In genomic region chr6:147088861-147089260, GRCh38 we compare ENCODE assay signal across 28 cellular contexts.
"Had no signal": no experiment of that assay in that cellular context is flagged by ENCODE, and none has a peak within 500 bp of the region (broad histone marks: within the 10 kb centered on the region; RNA-seq: fewer than 3 reads in every experiment).

No MANE protein-coding gene starts in this region.

- H3K36me3 ChIP-seq: colonic mucosa, esophagus squamous epithelium, gastrocnemius medialis, heart left ventricle, left lung, lower lobe of right lung had no signal

- H3K4me2 ChIP-seq: hepatocyte had no signal

- H3K4me3 Mint-ChIP-seq: immature natural killer cell, mesothelial cell of epicardium, naive B cell had no signal

- H3K79me2 ChIP-seq: hepatocyte had no signal

- H3K4me1 ChIP-seq: colonic mucosa, esophagus squamous epithelium, gastrocnemius medialis, heart left ventricle, left lung, lower lobe of right lung had no signal

- H3K27me3 ChIP-seq: colonic mucosa, dorsolateral prefrontal cortex, esophagus squamous epithelium, gastrocnemius medialis, heart left ventricle, hepatocyte, left lung had no signal

- H3K4me3 ChIP-seq: colonic mucosa, dorsolateral prefrontal cortex, esophagus squamous epithelium, gastrocnemius medialis, heart left ventricle, hepatocyte, left lung, lower lobe of right lung, mucosa of descending colon had no signal

- H3K27me3 Mint-ChIP-seq: naive B cell had no signal

- H3K27ac ChIP-seq: colonic mucosa, epithelial cell of prostate, esophagus squamous epithelium, gastrocnemius medialis, heart left ventricle, hepatocyte, left lung, lower lobe of right lung had no signal

- H3K27ac Mint-ChIP-seq: immature natural killer cell, mesothelial cell of epicardium, naive B cell had no signal

- ATAC-seq: esophagus mucosa, gastrocnemius medialis, heart left ventricle, left colon, left lung, left ventricle myocardium superior, lower lobe of right lung, mucosa of descending colon had no signal

- H3K9me3 ChIP-seq: colonic mucosa had no signal

- FAIRE-seq: endometrium, kidney had no signal

- H3K4me1 Mint-ChIP-seq: immature natural killer cell, mesothelial cell of epicardium, naive B cell had no signal

- DNase-seq: colonic mucosa; dermis blood vessel endothelial cell; dorsolateral prefrontal cortex; effector CD4-positive, alpha-beta T cell; effector memory CD4-positive, alpha-beta T cell; erythroblast; esophagus squamous epithelium; foreskin fibroblast; foreskin melanocyte; gastrocnemius medialis; heart left ventricle; hypothalamus; immature natural killer cell; islet precursor cell; kidney; kidney glomerular epithelial cell; left colon; left lung; left ventricle myocardium superior; lower lobe of right lung; mesenchymal stem cell; mucosa of descending colon; naive B cell had no signal

- H2AFZ ChIP-seq: hepatocyte had no signal

- H3K36me3 Mint-ChIP-seq: immature natural killer cell, mesothelial cell of epicardium, naive B cell had no signal
